In genomic region chr4:164405774-164406173, GRCh38 we compare ENCODE assay signal across 28 cellular contexts.
"Had no signal": no experiment of that assay in that cellular context is flagged by ENCODE, and none has a peak within 500 bp of the region (broad histone marks: within the 10 kb centered on the region; RNA-seq: fewer than 3 reads in every experiment).

No MANE protein-coding gene starts in this region.

- H3K4me3 ChIP-seq: stomach, suprapubic skin, testis, thoracic aorta, thyroid gland, tibial artery, tibial nerve, transverse colon, upper lobe of left lung, upper lobe of right lung, uterus, vagina had no signal

- H3K27ac ChIP-seq: stomach, suprapubic skin, testis, thoracic aorta, thyroid gland, tibial artery, tibial nerve, transverse colon, upper lobe of left lung, upper lobe of right lung, uterus, vagina had no signal

- H3K4me1 Mint-ChIP-seq: stimulated activated effector memory CD8-positive, alpha-beta T cell treated with anti-CD3 and anti-CD28 coated beads, Interleukin-12 subunit alpha, Interleukin-12 subunit beta, amount 100 ng/mL, for 72 hours; stimulated activated memory B cell treated with anti-CD40 and anti-IgM and Interleukin-4, amounts not matched to agents 10 μg/mL and 1 μg/mL and 100 μg/mL, for 72 hours; stimulated activated naive B cell treated with anti-CD40 and anti-IgM and Interleukin-4, amounts not matched to agents 10 μg/mL and 1 μg/mL and 100 μg/mL, for 72 hours; stimulated activated naive CD8-positive, alpha-beta T cell treated with anti-CD3 and anti-CD28 coated beads, Interleukin-15, amount 100 ng/mL, for 72 hours had no signal

- H3K36me3 ChIP-seq: stomach, suprapubic skin, thoracic aorta, thyroid gland, tibial artery, tibial nerve, transverse colon, upper lobe of left lung, upper lobe of right lung, uterus, vagina had no signal

- H3K9me3 Mint-ChIP-seq: stimulated activated naive CD8-positive, alpha-beta T cell treated with anti-CD3 and anti-CD28 coated beads, Interleukin-15, amount 100 ng/mL, for 72 hours; type B pancreatic cell had no signal

- H3K36me3 Mint-ChIP-seq: stimulated activated effector memory CD8-positive, alpha-beta T cell treated with anti-CD3 and anti-CD28 coated beads, Interleukin-12 subunit alpha, Interleukin-12 subunit beta, amount 100 ng/mL, for 72 hours; stimulated activated memory B cell treated with anti-CD40 and anti-IgM and Interleukin-4, amounts not matched to agents 10 μg/mL and 1 μg/mL and 100 μg/mL, for 72 hours; stimulated activated naive B cell treated with anti-CD40 and anti-IgM and Interleukin-4, amounts not matched to agents 10 μg/mL and 1 μg/mL and 100 μg/mL, for 72 hours; type B pancreatic cell had no signal

- ATAC-seq: stimulated activated effector memory CD8-positive, alpha-beta T cell treated with anti-CD3 and anti-CD28 coated beads, Interleukin-12 subunit alpha, Interleukin-12 subunit beta, amount 100 ng/mL, for 72 hours; stimulated activated memory B cell treated with anti-CD40 and anti-IgM and Interleukin-4, amounts not matched to agents 10 μg/mL and 1 μg/mL and 100 μg/mL, for 72 hours; stimulated activated naive B cell treated with anti-CD40 and anti-IgM and Interleukin-4, amounts not matched to agents 10 μg/mL and 1 μg/mL and 100 μg/mL, for 72 hours; stimulated activated naive CD8-positive, alpha-beta T cell treated with anti-CD3 and anti-CD28 coated beads, Interleukin-15, amount 100 ng/mL, for 72 hours; stimulated activated naive CD8-positive, alpha-beta T cell treated with anti-CD3 and anti-CD28 coated beads, Interleukin-15, Interleukin-2, amounts not matched to agents 100 U/mL and 50 U/mL, for 24 hours; upper lobe of right lung had no signal

- H3K27ac Mint-ChIP-seq: stimulated activated effector memory CD8-positive, alpha-beta T cell treated with anti-CD3 and anti-CD28 coated beads, Interleukin-12 subunit alpha, Interleukin-12 subunit beta, amount 100 ng/mL, for 72 hours; stimulated activated memory B cell treated with anti-CD40 and anti-IgM and Interleukin-4, amounts not matched to agents 10 μg/mL and 1 μg/mL and 100 μg/mL, for 72 hours; stimulated activated naive B cell treated with anti-CD40 and anti-IgM and Interleukin-4, amounts not matched to agents 10 μg/mL and 1 μg/mL and 100 μg/mL, for 72 hours; stimulated activated naive CD8-positive, alpha-beta T cell treated with anti-CD3 and anti-CD28 coated beads, Interleukin-15, amount 100 ng/mL, for 72 hours; stimulated activated naive CD8-positive, alpha-beta T cell treated with anti-CD3 and anti-CD28 coated beads, Interleukin-15, Interleukin-2, amounts not matched to agents 100 ng/mL and 50 ng/mL, for 24 hours; type B pancreatic cell had no signal

- H3K9me3 ChIP-seq: stomach, suprapubic skin, testis, thoracic aorta, thyroid gland, tibial artery, tibial nerve, transverse colon, upper lobe of left lung, upper lobe of right lung, uterus, vagina had no signal

- H3K27me3 Mint-ChIP-seq: stimulated activated memory B cell treated with anti-CD40 and anti-IgM and Interleukin-4, amounts not matched to agents 10 μg/mL and 1 μg/mL and 100 μg/mL, for 72 hours; stimulated activated naive B cell treated with anti-CD40 and anti-IgM and Interleukin-4, amounts not matched to agents 10 μg/mL and 1 μg/mL and 100 μg/mL, for 72 hours; stimulated activated naive CD8-positive, alpha-beta T cell treated with anti-CD3 and anti-CD28 coated beads, Interleukin-15, amount 100 ng/mL, for 72 hours; stimulated activated naive CD8-positive, alpha-beta T cell treated with anti-CD3 and anti-CD28 coated beads, Interleukin-15, Interleukin-2, amounts not matched to agents 100 ng/mL and 50 ng/mL, for 24 hours had no signal

- H3K27me3 ChIP-seq: stomach, suprapubic skin, testis, thyroid gland, tibial artery, tibial nerve, transverse colon, upper lobe of left lung, upper lobe of right lung, uterus, vagina had no signal

- H3K4me1 ChIP-seq: stomach, suprapubic skin, testis, thyroid gland, tibial nerve, transverse colon, upper lobe of left lung, upper lobe of right lung, uterus, vagina had no signal

- DNase-seq: stimulated activated CD4-positive, alpha-beta T cell treated with anti-CD3 and anti-CD28 coated beads, Interleukin-2, amount 100 ng/mL, for 48 hours; stimulated activated CD4-positive, alpha-beta T cell treated with anti-CD3 and anti-CD28 coated beads, Interleukin-4, amount 100 ng/mL, for 1 hour; stimulated activated CD4-positive, alpha-beta T cell treated with anti-CD3 and anti-CD28 coated beads, Interleukin-4, amount 100 ng/mL, for 24 hours; stimulated activated CD4-positive, alpha-beta T cell treated with anti-CD3 and anti-CD28 coated beads, Interleukin-4, amount 100 ng/mL, for 4 hours; stimulated activated CD8-positive, alpha-beta memory T cell treated with anti-CD3 and anti-CD28 coated beads, Interleukin-4, amount 100 ng/mL, for 48 hours; stimulated activated naive B cell treated with anti-CD40 and anti-IgM and Interleukin-4, amounts not matched to agents 10 μg/mL and 1 μg/mL and 100 μg/mL, for 72 hours; stimulated activated naive CD4-positive, alpha-beta T cell; stimulated activated naive CD4-positive, alpha-beta T cell treated with Interleukin-2 at 50 U/mL for 16 hours; stimulated activated naive CD8-positive, alpha-beta T cell treated with anti-CD3 and anti-CD28 coated beads, Interleukin-15, amount 100 ng/mL, for 72 hours; stimulated activated naive CD8-positive, alpha-beta T cell treated with anti-CD3 and anti-CD28 coated beads, Interleukin-15, Interleukin-2, amounts not matched to agents 100 U/mL and 50 U/mL, for 24 hours; stomach; substantia nigra; testis; thyroid gland; tibial artery; transverse colon; trophoblast cell; upper lobe of left lung; upper lobe of right lung; uterus had no signal

- H3K4me3 Mint-ChIP-seq: stimulated activated effector memory CD8-positive, alpha-beta T cell treated with anti-CD3 and anti-CD28 coated beads, Interleukin-12 subunit alpha, Interleukin-12 subunit beta, amount 100 ng/mL, for 72 hours; stimulated activated memory B cell treated with anti-CD40 and anti-IgM and Interleukin-4, amounts not matched to agents 10 μg/mL and 1 μg/mL and 100 μg/mL, for 72 hours; stimulated activated naive B cell treated with anti-CD40 and anti-IgM and Interleukin-4, amounts not matched to agents 10 μg/mL and 1 μg/mL and 100 μg/mL, for 72 hours; stimulated activated naive CD8-positive, alpha-beta T cell treated with anti-CD3 and anti-CD28 coated beads, Interleukin-15, amount 100 ng/mL, for 72 hours; stimulated activated naive CD8-positive, alpha-beta T cell treated with anti-CD3 and anti-CD28 coated beads, Interleukin-15, Interleukin-2, amounts not matched to agents 100 ng/mL and 50 ng/mL, for 24 hours; type B pancreatic cell had no signal
